In genomic region chr7:116952640-116953371, GRCh38 we compare ENCODE assay signal across 9 cellular contexts. TPM values are rescaled to one million over a fixed set of nuclear protein-coding genes. Genes with fewer than 3 reads are reported as not detected.
DNase-seq lines count a peak whose midpoint lies in the region; ATAC-seq and TF ChIP-seq lines count a peak whose summit lies in the region.
"Had no signal": no experiment of that assay in that cellular context is flagged by ENCODE, and none has a peak within 500 bp of the region (broad histone marks: within the 10 kb centered on the region; RNA-seq: fewer than 3 reads in every experiment).

No MANE protein-coding gene starts in this region.

- H3K4me1 Mint-ChIP-seq in natural killer cell = peaks cover 21% of the 10 kb centered on the region in 2 donors

- H3K36me3 ChIP-seq in fibroblast of lung (ENCODE audit: control insufficient read depth, insufficient read depth, low read length) = no peaks in the 10 kb centered on the region

- peak overlapping the region; percentile 85 for H3K4me3 Mint-ChIP-seq in natural killer cell

- peaks cover 7% of the 10 kb centered on the region in 2 donors for H3K27me3 Mint-ChIP-seq in natural killer cell (ENCODE audit: low read depth in 2 of 2)

- peak overlapping the region; percentile 90 for H3K27ac ChIP-seq in fibroblast of lung (ENCODE audit: insufficient read depth, low read length)

- H3K4me1 ChIP-seq in fibroblast of lung (ENCODE audit: control insufficient read depth, extremely low read depth, insufficient read depth, low read length) = no peaks in the 10 kb centered on the region

- H4K20me1 ChIP-seq in fibroblast of lung (ENCODE audit: control insufficient read depth, extremely low read depth, insufficient read depth, low read length) = no peaks in the 10 kb centered on the region

- H3K4me2 ChIP-seq in fibroblast of lung (ENCODE audit: extremely low read depth, insufficient read depth, low read length) = peak overlapping the region; percentile 91

- H3K36me3 Mint-ChIP-seq in natural killer cell = no peaks in the 10 kb centered on the region
- H3K36me3 Mint-ChIP-seq: activated naive CD4-positive, alpha-beta T cell treated with anti-CD3 and anti-CD28 coated beads, Interleukin-2, amount 50 U/mL, for 72 hours had no signal

- no peaks in the 10 kb centered on the region for H3K27me3 ChIP-seq in fibroblast of lung (ENCODE audit: control insufficient read depth, insufficient read depth, low read length)

- peaks cover 23% of the 10 kb centered on the region for H3K79me2 ChIP-seq in fibroblast of lung (ENCODE audit: control insufficient read depth, insufficient read depth, low read length)

- DNase-seq in EL (peak; percentile 58), NCI-H1105 (lab: John Stamatoyannopoulos, UW) (peak; percentile 49), UCSD-AML1 (lab: John Stamatoyannopoulos, UW; ENCODE audit: unreplicated experiment) (peak; percentile 47), fibroblast of lung (ENCODE audit: low read depth in 2 of 2) (peak; percentile 52 to 59), natural killer cell (no peak)
- DNase-seq in stimulated activated CD4-positive, alpha-beta T cell treated with anti-CD3 and anti-CD28 coated beads, Interleukin-2, amount 100 ng/mL, for 48 hours = no peak

- H3K9ac ChIP-seq in fibroblast of lung (ENCODE audit: insufficient read depth, low read length) = peak overlapping the region; percentile 62

- peak; percentile 20 for ATAC-seq in GM21717 (IDR thresholded peaks at IDR 0.05; ENCODE audit: unreplicated experiment)
- no peak for ATAC-seq in natural killer cell
- ATAC-seq in HG03457 (IDR thresholded peaks at IDR 0.05; ENCODE audit: unreplicated experiment) = no peak

- peak overlapping the region; percentile 81 to 84 for H3K27ac Mint-ChIP-seq in natural killer cell

- H2AFZ ChIP-seq in fibroblast of lung (ENCODE audit: low read length) = peak overlapping the region; percentile 60

- peak overlapping the region; percentile 25 to 88 (median 78) for H3K4me3 ChIP-seq in fibroblast of lung (replicated peaks in 1 of 4; ENCODE audit: control extremely low read depth in 1 of 4, insufficient read depth in 1 of 4, low read depth in 3 of 4, low read length in 4 of 4)

- intact Hi-C loops in natural killer cell (cut with micrococcal nuclease) = loop anchor here (2.0 kb wide), 2 partner anchors 22 to 90 kb away; partner anchors contain the start of gene CAPZA2

- no peaks in the 10 kb centered on the region for H3K9me3 Mint-ChIP-seq in natural killer cell
- H3K9me3 Mint-ChIP-seq: activated naive CD4-positive, alpha-beta T cell treated with anti-CD3 and anti-CD28 coated beads, Interleukin-2, amount 50 U/mL, for 72 hours had no signal

- TF ChIP-seq CTCF in fibroblast of lung (conservative IDR thresholded peaks at IDR 0.05 in 1 of 2, IDR thresholded peaks at IDR 0.05 in 1 of 2; ENCODE audit: low read depth in 1 of 2, low read length in 2 of 2) = no peak
- no peak for TF ChIP-seq CTCF in natural killer cell (IDR thresholded peaks at IDR 0.05)

- no peaks in the 10 kb centered on the region for H3K9me3 ChIP-seq in fibroblast of lung (ENCODE audit: control insufficient read depth, insufficient read depth, low read depth, low read length)

RNA-seq across cellular contexts. Expression of gene ST7, which starts 0.5 kb away (rescaled TPM):
- 17.5 and 20.0 TPM in 2 replicates for total RNA-seq in fibroblast of lung
- polyA plus RNA-seq in fibroblast of lung = 25.3 and 28.6 TPM in 2 replicates
- 16.7 and 17.3 TPM in 2 replicates for polyA plus RNA-seq in fibroblast of lung (2012)
- 5.9 and 13.9 TPM in 2 replicates for polyA minus RNA-seq in fibroblast of lung (ENCODE audit: low replicate concordance)
- total RNA-seq in natural killer cell = 10 to 100 TPM in 2 of 3 donors, 1 to 10 TPM in 1; 9.8 to 15.7 (median 12.9) TPM

Comparison
In these comparisons a context has a peak if more than half of its experiments do, and no peak if none do; other contexts are left out.
1. DNase-seq: peak in EL (single experiment), NCI-H1105 (single experiment), UCSD-AML1 (single experiment) and fibroblast of lung (2 of 2); none in natural killer cell (single experiment) and stimulated activated CD4-positive, alpha-beta T cell treated with anti-CD3 and anti-CD28 coated beads, Interleukin-2, amount 100 ng/mL, for 48 hours (0 of 2).